29 cellular contexts compared by ENCODE assay signal in genomic region chr17:80527016-80527645, GRCh38. TPM values are rescaled to one million over a fixed set of nuclear protein-coding genes. Genes with fewer than 3 reads are reported as not detected.
DNase-seq lines count a peak whose midpoint lies in the region; FAIRE-seq and TF ChIP-seq lines count a peak whose summit lies in the region.
"Had no signal": no experiment of that assay in that cellular context is flagged by ENCODE, and none has a peak within 500 bp of the region (broad histone marks: within the 10 kb centered on the region; RNA-seq: fewer than 3 reads in every experiment).

No MANE protein-coding gene starts in this region.

- no peaks in the 10 kb centered on the region for H4K20me1 ChIP-seq in keratinocyte (ENCODE audit: control insufficient read depth, extremely low read depth, insufficient read depth, low read length)

- H3K4me1 Mint-ChIP-seq in HFFc6 (ENCODE audit: low read depth): peaks cover 27% of the 10 kb centered on the region
- H3K4me1 Mint-ChIP-seq: activated CD8-positive, alpha-beta memory T cell treated with anti-CD3 and anti-CD28 coated beads, Interleukin-2, amount 10 ng/mL, durations not matched to agents 7 days and 5 days; activated naive CD4-positive, alpha-beta T cell treated with anti-CD3 and anti-CD28 coated beads, Interleukin-2, amount 10 ng/mL, durations not matched to agents 7 days and 5 days; CD4-positive, alpha-beta memory T cell; stimulated activated naive B cell treated with anti-CD40 and anti-IgM and Interleukin-4, amounts not matched to agents 10 μg/mL and 1 μg/mL and 100 μg/mL, for 72 hours had no signal

- peak overlapping the region; percentile 48 for H3K27ac ChIP-seq in keratinocyte (ENCODE audit: control insufficient read depth, insufficient read depth, low read length)
- H3K27ac ChIP-seq: ascending aorta, esophagus muscularis mucosa, testis, vagina had no signal

- peaks cover 6% of the 10 kb centered on the region for H3K9me3 ChIP-seq in adipocyte (ENCODE audit: control insufficient read depth, low read length)
- no peaks in the 10 kb centered on the region for H3K9me3 ChIP-seq in keratinocyte (ENCODE audit: control insufficient read depth, low read depth, low read length)
- H3K9me3 ChIP-seq: ascending aorta, esophagus muscularis mucosa, gastrocnemius medialis, testis, vagina had no signal

- peaks cover 10% of the 10 kb centered on the region for H3K27me3 Mint-ChIP-seq in HFFc6 (ENCODE audit: insufficient read depth)

- DNase-seq in AG10803 (ENCODE audit: low read depth) (peak; percentile 17), HFFc6 (peak; percentile 43), adipocyte (ENCODE audit: low read depth) (peak; percentile 17), keratinocyte (ENCODE audit: low read depth, low spot score) (peak; percentile 23), NCI-H187 treated with DMSO at 0.1 percent for 48 hours (lab: John Stamatoyannopoulos, UW) (no peak), NCI-H1417 treated with DMSO at 0.1 percent for 48 hours (lab: John Stamatoyannopoulos, UW) (no peak)
- no peak for DNase-seq in effector CD4-positive, alpha-beta T cell
- no peak for DNase-seq in activated CD4-positive, alpha-beta T cell treated with anti-CD3 and anti-CD28 coated beads, Interleukin-2, amount 50 U/mL, for 1 hour
- DNase-seq: activated CD4-positive, alpha-beta T cell treated with anti-CD3 and anti-CD28 coated beads for 4 hours; activated CD8-positive, alpha-beta memory T cell treated with anti-CD3 and anti-CD28 coated beads, Interleukin-2, amount 10 ng/mL, durations not matched to agents 7 days and 5 days; activated naive CD4-positive, alpha-beta T cell treated with anti-CD3 and anti-CD28 coated beads, Interleukin-2, amount 10 ng/mL, durations not matched to agents 7 days and 5 days; CD4-positive, alpha-beta memory T cell; effector CD8-positive, alpha-beta T cell; gastrocnemius medialis; KBM-7; left cardiac atrium; mesenchymal stem cell; NCI-H2029; NCI-H2227 treated with DMSO at 0.1 percent for 48 hours; NCI-H748 treated with DMSO at 0.1 percent for 48 hours; nucleus accumbens; SHP77; stimulated activated naive B cell treated with anti-CD40 and anti-IgM and Interleukin-4, amounts not matched to agents 10 μg/mL and 1 μg/mL and 100 μg/mL, for 72 hours; testis had no signal

- H3K4me2 ChIP-seq in keratinocyte (ENCODE audit: control insufficient read depth, extremely low read depth, insufficient read depth, low read depth, low read length): peak overlapping the region; percentile 66
- H3K4me2 ChIP-seq: smooth muscle cell had no signal

- peak overlapping the region; percentile 73 for H2AFZ ChIP-seq in keratinocyte (ENCODE audit: control insufficient read depth, low read length)

- H3K4me3 Mint-ChIP-seq in HFFc6: 0 out of 2 replicates have a peak overlapping the region, but pooled peaks have one; percentile 14
- H3K4me3 Mint-ChIP-seq: activated CD8-positive, alpha-beta memory T cell treated with anti-CD3 and anti-CD28 coated beads, Interleukin-2, amount 10 ng/mL, durations not matched to agents 7 days and 5 days; activated naive CD4-positive, alpha-beta T cell treated with anti-CD3 and anti-CD28 coated beads, Interleukin-2, amount 10 ng/mL, durations not matched to agents 7 days and 5 days; CD4-positive, alpha-beta memory T cell; stimulated activated naive B cell treated with anti-CD40 and anti-IgM and Interleukin-4, amounts not matched to agents 10 μg/mL and 1 μg/mL and 100 μg/mL, for 72 hours had no signal

- H3K4me1 ChIP-seq in adipocyte (ENCODE audit: control insufficient read depth, insufficient read depth, low read length) (no peaks in the 10 kb centered on the region), keratinocyte (ENCODE audit: control insufficient read depth, extremely low read depth, insufficient read depth, low read length) (peaks cover 15% of the 10 kb centered on the region)
- H3K4me1 ChIP-seq: ascending aorta had no signal

- H3K36me3 Mint-ChIP-seq in HFFc6 (ENCODE audit: low read depth): peaks cover 6% of the 10 kb centered on the region; the same call in 1 of the 2 replicates
- H3K36me3 Mint-ChIP-seq: activated CD8-positive, alpha-beta memory T cell treated with anti-CD3 and anti-CD28 coated beads, Interleukin-2, amount 10 ng/mL, durations not matched to agents 7 days and 5 days; activated naive CD4-positive, alpha-beta T cell treated with anti-CD3 and anti-CD28 coated beads, Interleukin-2, amount 10 ng/mL, durations not matched to agents 7 days and 5 days; CD4-positive, alpha-beta memory T cell; stimulated activated naive B cell treated with anti-CD40 and anti-IgM and Interleukin-4, amounts not matched to agents 10 μg/mL and 1 μg/mL and 100 μg/mL, for 72 hours had no signal

- no peak for TF ChIP-seq CTCF in AG10803 (conservative IDR thresholded peaks at IDR 0.05; ENCODE audit: low read length)
- no peak for TF ChIP-seq CTCF in HFFc6 (IDR thresholded peaks at IDR 0.05)
- no peak for TF ChIP-seq CTCF in keratinocyte (optimal IDR thresholded peaks at IDR 0.05 in 1 of 3, IDR thresholded peaks at IDR 0.05 in 1 of 3, conservative IDR thresholded peaks at IDR 0.05 in 1 of 3; ENCODE audit: extremely low read depth in 1 of 3, insufficient read depth in 2 of 3, low read length in 3 of 3)

- no peaks in the 10 kb centered on the region for H3K9me3 Mint-ChIP-seq in HFFc6
- H3K9me3 Mint-ChIP-seq: activated naive CD4-positive, alpha-beta T cell treated with anti-CD3 and anti-CD28 coated beads, Interleukin-2, amount 10 ng/mL, durations not matched to agents 7 days and 5 days; stimulated activated naive B cell treated with anti-CD40 and anti-IgM and Interleukin-4, amounts not matched to agents 10 μg/mL and 1 μg/mL and 100 μg/mL, for 72 hours had no signal

- H3K9me1 ChIP-seq in keratinocyte (ENCODE audit: control insufficient read depth, extremely low read depth, insufficient read depth, low read length): no peaks in the 10 kb centered on the region

- peak; percentile 82 for FAIRE-seq in keratinocyte (lab: Jason Lieb, UNC)
- FAIRE-seq: GM12891 had no signal

- no peaks in the 10 kb centered on the region for H3K79me2 ChIP-seq in keratinocyte (ENCODE audit: control insufficient read depth, insufficient read depth, low read length)

- H3K4me3 ChIP-seq in AG10803 (ENCODE audit: low read length) (no peak overlapping the region), adipocyte (ENCODE audit: low read length) (no peak overlapping the region), keratinocyte (ENCODE audit: control insufficient read depth in 2 of 3, extremely low read depth in 1 of 3, insufficient read depth in 2 of 3, low read depth in 1 of 3, low read length in 3 of 3) (no peak overlapping the region)
- H3K4me3 ChIP-seq: ascending aorta, esophagus muscularis mucosa, gastrocnemius medialis, smooth muscle cell, testis, vagina had no signal

- no peaks in the 10 kb centered on the region for H3K36me3 ChIP-seq in adipocyte (ENCODE audit: control insufficient read depth, insufficient read depth, low read length, severe bottlenecking)
- no peaks in the 10 kb centered on the region for H3K36me3 ChIP-seq in keratinocyte (ENCODE audit: control insufficient read depth in 2 of 2, extremely low read depth in 1 of 2, insufficient read depth in 2 of 2, low read length in 2 of 2)
- H3K36me3 ChIP-seq: ascending aorta, esophagus muscularis mucosa, gastrocnemius medialis, vagina had no signal

- H3K27ac Mint-ChIP-seq in HFFc6: peak overlapping the region; percentile 81
- H3K27ac Mint-ChIP-seq: activated CD8-positive, alpha-beta memory T cell treated with anti-CD3 and anti-CD28 coated beads, Interleukin-2, amount 10 ng/mL, durations not matched to agents 7 days and 5 days; activated naive CD4-positive, alpha-beta T cell treated with anti-CD3 and anti-CD28 coated beads, Interleukin-2, amount 10 ng/mL, durations not matched to agents 7 days and 5 days; CD4-positive, alpha-beta memory T cell; stimulated activated naive B cell treated with anti-CD40 and anti-IgM and Interleukin-4, amounts not matched to agents 10 μg/mL and 1 μg/mL and 100 μg/mL, for 72 hours had no signal

- dilution Hi-C loops in keratinocyte (cut with MboI; ENCODE audit: extremely low pct_ligation_motif_present, low sequenced_read_pairs): no loop called here

- no peak overlapping the region for H3K9ac ChIP-seq in adipocyte (ENCODE audit: low read length)
- no peak overlapping the region for H3K9ac ChIP-seq in keratinocyte (ENCODE audit: control insufficient read depth, extremely low read depth, insufficient read depth, low read length)

- H3K27me3 ChIP-seq in adipocyte (replicated peaks; ENCODE audit: control insufficient read depth, insufficient read depth, low read length): peaks cover 21% of the 10 kb centered on the region
- no peaks in the 10 kb centered on the region for H3K27me3 ChIP-seq in keratinocyte (ENCODE audit: control insufficient read depth, extremely low read depth, insufficient read depth, low read length)
- H3K27me3 ChIP-seq: ascending aorta, gastrocnemius medialis, testis, vagina had no signal

RNA-seq across cellular contexts. Expression of gene RPTOR, which starts 17.5 kb away (rescaled TPM):
- 10 to 100 TPM; 34.4 to 39.2 (median 35.5) TPM for total RNA-seq in HFFc6 (2021; fragmentation: NEBNext Ultra II Directional; extraction: Animal tissue kit (Norgen Biotek cat#: 25700))
- polyA plus RNA-seq in keratinocyte: 3.6 to 11.3 TPM (median 4.0 TPM) in 3 replicates
- 20.1 TPM for polyA plus RNA-seq in keratinocyte (2011; ENCODE audit: low read depth)
- 4.1 and 7.2 TPM in 2 replicates for polyA plus RNA-seq in keratinocyte (2011; cell fraction: cytosol; rRNA removed)
- 19.0 and 24.1 TPM in 2 replicates for polyA plus RNA-seq in keratinocyte (2011; cell fraction: nucleus; rRNA removed)
- polyA plus RNA-seq in keratinocyte (2012; ENCODE audit: low replicate concordance): 6.1 and 19.2 TPM in 2 replicates
- polyA minus RNA-seq in keratinocyte: 14.2 to 55.6 TPM (median 19.5 TPM) in 3 replicates
- polyA minus RNA-seq in keratinocyte (2011; cell fraction: cytosol; rRNA and poly(A)+ RNA removed): 18.0 TPM
- polyA minus RNA-seq in keratinocyte (2011; cell fraction: nucleus; rRNA and poly(A)+ RNA removed): 40.2 and 51.5 TPM in 2 replicates

RNA-seq across cellular contexts. Expression of gene NPTX1, which starts 50.7 kb away (rescaled TPM):
- total RNA-seq in HFFc6 (2021; fragmentation: NEBNext Ultra II Directional; extraction: Animal tissue kit (Norgen Biotek cat#: 25700)): 1 to 10 TPM in 4 of 6 experiments, under 1 TPM in 2; 0.26 to 2.9 (median 2.6) TPM
- polyA plus RNA-seq in keratinocyte: 0.01 to 0.03 TPM (median 0.02 TPM) in 3 replicates
- polyA plus RNA-seq in keratinocyte (2011; ENCODE audit: low read depth): not detected
- polyA plus RNA-seq in keratinocyte (2011; cell fraction: cytosol; rRNA removed): not detected in 2 replicates
- polyA plus RNA-seq in keratinocyte (2011; cell fraction: nucleus; rRNA removed): 0.01 and 0.04 TPM in 2 replicates
- polyA plus RNA-seq in keratinocyte (2012; ENCODE audit: low replicate concordance): 0.08 and 0.13 TPM in 2 replicates
- 0.26 TPM in 1 of 3 replicates, not detected in the others for polyA minus RNA-seq in keratinocyte
- polyA minus RNA-seq in keratinocyte (2011; cell fraction: cytosol; rRNA and poly(A)+ RNA removed): 0.58 TPM
- polyA minus RNA-seq in keratinocyte (2011; cell fraction: nucleus; rRNA and poly(A)+ RNA removed): not detected in 2 replicates
- total RNA-seq: ascending aorta; CD4-positive, alpha-beta memory T cell; left cardiac atrium had no signal

Comparison
In these comparisons a context has a peak if more than half of its experiments do, and no peak if none do; other contexts are left out.
1. DNase-seq: peak in AG10803 (single experiment), HFFc6 (single experiment), adipocyte (single experiment) and keratinocyte (single experiment); none in NCI-H187 treated with DMSO at 0.1 percent for 48 hours (single experiment), NCI-H1417 treated with DMSO at 0.1 percent for 48 hours (single experiment), effector CD4-positive, alpha-beta T cell (single experiment) and activated CD4-positive, alpha-beta T cell treated with anti-CD3 and anti-CD28 coated beads, Interleukin-2, amount 50 U/mL, for 1 hour (single experiment).